Comparison of ENCODE assay signal across 13 cellular contexts in genomic region chr5:139654464-139654863, GRCh38. TPM values are rescaled to one million over a fixed set of nuclear protein-coding genes. Genes with fewer than 3 reads are reported as not detected.
DNase-seq lines count a peak whose midpoint lies in the region; ATAC-seq and TF ChIP-seq lines count a peak whose summit lies in the region.
"Had no signal": no experiment of that assay in that cellular context is flagged by ENCODE, and none has a peak within 500 bp of the region (broad histone marks: within the 10 kb centered on the region; RNA-seq: fewer than 3 reads in every experiment).

No MANE protein-coding gene starts in this region.

- no peak for ATAC-seq in CD8-positive, alpha-beta T cell
- ATAC-seq in HG03159 (IDR thresholded peaks at IDR 0.05; ENCODE audit: unreplicated experiment) (no peak), GM19463 (IDR thresholded peaks at IDR 0.05; ENCODE audit: unreplicated experiment) (no peak)

- no peak for TF ChIP-seq CTCF in CD8-positive, alpha-beta T cell (IDR thresholded peaks at IDR 0.05)
- TF ChIP-seq CTCF in SU-DHL-6 (IDR thresholded peaks at IDR 0.05; ENCODE audit: insufficient read depth, low read length, poor library complexity, severe bottlenecking) (no peak), retinal pigment epithelial cell (conservative IDR thresholded peaks at IDR 0.05; ENCODE audit: low read depth, low read length) (no peak)

- peaks cover 100% of the 10 kb centered on the region for H3K79me2 ChIP-seq in SU-DHL-6 (ENCODE audit: insufficient read depth, low read length)

- H3F3A ChIP-seq in SU-DHL-6 (ENCODE audit: insufficient read depth) = peaks cover 26% of the 10 kb centered on the region

- intact Hi-C loops in CD8-positive, alpha-beta T cell (cut with DNase I, micrococcal nuclease) = no loop called here

- H3K27me3 Mint-ChIP-seq in CD8-positive, alpha-beta T cell (ENCODE audit: low read depth) = peaks cover 29% of the 10 kb centered on the region
- H3K27me3 Mint-ChIP-seq in immature natural killer cell (ENCODE audit: low read depth in 3 of 3) = peaks cover 0 to 27% (median 20%) of the 10 kb centered on the region in 3 donors

- no peaks in the 10 kb centered on the region for H3K9me3 ChIP-seq in CD8-positive, alpha-beta T cell (ENCODE audit: low read length)
- no peaks in the 10 kb centered on the region for H3K9me3 ChIP-seq in SU-DHL-6 (ENCODE audit: insufficient read depth, low read length)

- no peak overlapping the region for H3K4me3 Mint-ChIP-seq in CD8-positive, alpha-beta T cell
- H3K4me3 Mint-ChIP-seq in immature natural killer cell = peak overlapping the region; percentile 72 to 99 (median 82)
- H3K4me3 Mint-ChIP-seq: activated naive CD4-positive, alpha-beta T cell treated with anti-CD3 and anti-CD28 coated beads, Interleukin-2, amount 50 U/mL, for 24 hours had no signal

- H3K27ac ChIP-seq in CD8-positive, alpha-beta T cell (ENCODE audit: low read depth, low read length) = no peak overlapping the region
- H3K27ac ChIP-seq in SU-DHL-6 (ENCODE audit: low read depth, low read length) = peak overlapping the region; percentile 93
- H3K27ac ChIP-seq: epithelial cell of prostate had no signal

- no peak overlapping the region for H3K4me3 ChIP-seq in CD8-positive, alpha-beta T cell (ENCODE audit: low read depth, low read length)
- H3K4me3 ChIP-seq in SU-DHL-6 (ENCODE audit: insufficient read depth, low read length, poor library complexity, severe bottlenecking) = no peak overlapping the region
- H3K4me3 ChIP-seq in retinal pigment epithelial cell (ENCODE audit: low read length) = peak overlapping the region; percentile 7

- H3K4me2 ChIP-seq in SU-DHL-6 (ENCODE audit: low read depth, low read length, poor library complexity, severe bottlenecking) = peak overlapping the region; percentile 88

- peaks cover 59% of the 10 kb centered on the region for H3K4me1 Mint-ChIP-seq in CD8-positive, alpha-beta T cell (ENCODE audit: low read depth)
- H3K4me1 Mint-ChIP-seq in immature natural killer cell = peaks cover 84% of the 10 kb centered on the region in 2 donors

- no peak overlapping the region for H2AFZ ChIP-seq in SU-DHL-6 (ENCODE audit: low read depth, low read length, severe bottlenecking)

- no peaks in the 10 kb centered on the region for H3K36me3 ChIP-seq in CD8-positive, alpha-beta T cell (ENCODE audit: insufficient read depth, low read length)
- H3K36me3 ChIP-seq in SU-DHL-6 (ENCODE audit: low read length) = no peaks in the 10 kb centered on the region

- no peaks in the 10 kb centered on the region for H3K9me2 ChIP-seq in SU-DHL-6 (replicated peaks; ENCODE audit: insufficient read depth, low read length)

- no peaks in the 10 kb centered on the region for H3K36me3 Mint-ChIP-seq in CD8-positive, alpha-beta T cell
- no peaks in the 10 kb centered on the region for H3K36me3 Mint-ChIP-seq in immature natural killer cell
- H3K36me3 Mint-ChIP-seq: activated naive CD4-positive, alpha-beta T cell treated with anti-CD3 and anti-CD28 coated beads, Interleukin-2, amount 50 U/mL, for 24 hours had no signal

- peaks cover 22% of the 10 kb centered on the region for H3K27me3 ChIP-seq in CD8-positive, alpha-beta T cell (ENCODE audit: insufficient read depth, low read length)
- no peaks in the 10 kb centered on the region for H3K27me3 ChIP-seq in SU-DHL-6 (ENCODE audit: low read length)

- H3K9me3 Mint-ChIP-seq in CD8-positive, alpha-beta T cell = no peaks in the 10 kb centered on the region
- no peaks in the 10 kb centered on the region for H3K9me3 Mint-ChIP-seq in immature natural killer cell
- H3K9me3 Mint-ChIP-seq: activated naive CD4-positive, alpha-beta T cell treated with anti-CD3 and anti-CD28 coated beads, Interleukin-2, amount 50 U/mL, for 24 hours had no signal

- DNase-seq in CD8-positive, alpha-beta T cell = no peak
- DNase-seq in immature natural killer cell (no peak), retinal pigment epithelial cell (ENCODE audit: low read depth) (no peak), ecto neural progenitor cell (ENCODE audit: low spot score) (no peak), NCI-H1105 treated with DMSO at 0.1 percent for 48 hours (lab: John Stamatoyannopoulos, UW) (no peak)
- DNase-seq: activated CD4-positive, CD25-positive, alpha-beta regulatory T cell treated with anti-CD3 and anti-CD28 coated beads, Interleukin-2, amount 50 U/mL, for 72 hours; MM.1S; stimulated activated CD4-positive, alpha-beta T cell treated with anti-CD3 and anti-CD28 coated beads, Interleukin-4, amount 100 ng/mL, for 24 hours had no signal

- peak overlapping the region; percentile 29; the same call in 1 of the 2 replicates for H3K9ac ChIP-seq in SU-DHL-6 (ENCODE audit: low read length)

- CTCF ChIA-PET in CD8-positive, alpha-beta T cell (lab: Charles Lee) = interaction anchor here (0.7 to 1.5 kb wide), 3 partner anchors 9 to 85 kb away, joined by 3 to 5 read pairs (median 4); no protein-coding TSS in a partner anchor

- peaks cover 53% of the 10 kb centered on the region for H3K4me1 ChIP-seq in CD8-positive, alpha-beta T cell (ENCODE audit: insufficient read depth, low read length)

- H4K20me1 ChIP-seq in SU-DHL-6 (ENCODE audit: low read depth, low read length) = peaks cover 5% of the 10 kb centered on the region; the same call in 1 of the 2 replicates

- peak overlapping the region; percentile 64 for H3K27ac Mint-ChIP-seq in CD8-positive, alpha-beta T cell
- H3K27ac Mint-ChIP-seq in immature natural killer cell = peak overlapping the region; percentile 94 to 97 (median 96)
- H3K27ac Mint-ChIP-seq: activated naive CD4-positive, alpha-beta T cell treated with anti-CD3 and anti-CD28 coated beads, Interleukin-2, amount 50 U/mL, for 24 hours had no signal

- POLR2A ChIA-PET in CD8-positive, alpha-beta T cell (lab: Charles Lee) = interaction anchor here (0.7 kb wide), 1 partner anchor 57 kb away, joined by 4 read pairs; no protein-coding TSS in a partner anchor

RNA-seq across cellular contexts. Expression of gene CXXC5, which starts 6.3 kb away (rescaled TPM):
- total RNA-seq in CD8-positive, alpha-beta T cell = 1 to 10 TPM; 4.1 to 4.7 TPM
- polyA plus RNA-seq in immature natural killer cell = 100 to 1,000 TPM; 339 to 410 (median 385) TPM
